ENCODE assay signal across 18 cellular contexts in the genomic region with DNA sequence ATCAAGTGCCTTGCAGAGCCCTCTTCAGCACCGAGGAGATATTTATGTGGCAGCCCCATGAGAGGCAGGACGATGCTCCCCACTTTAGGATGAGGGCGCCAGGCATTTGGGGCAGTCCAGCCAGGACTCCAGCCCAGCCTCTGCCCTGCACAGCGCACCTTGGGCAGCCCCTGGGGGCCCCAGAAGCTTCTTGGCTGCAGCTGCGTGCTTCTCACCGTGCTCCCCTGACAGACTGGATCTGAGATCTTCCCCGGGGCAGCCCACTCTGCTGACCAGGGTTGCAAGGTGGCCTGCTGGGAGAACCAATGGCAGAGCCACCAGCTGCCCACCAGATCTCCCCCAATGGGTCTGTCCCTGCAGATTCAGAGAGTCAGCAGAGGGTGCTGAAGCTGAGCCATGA.
"Had no signal": no experiment of that assay in that cellular context is flagged by ENCODE, and none has a peak within 500 bp of the region (broad histone marks: within the 10 kb centered on the region; RNA-seq: fewer than 3 reads in every experiment).

No MANE protein-coding gene starts in this region.

- ATAC-seq: heart right ventricle; naive thymus-derived CD8-positive, alpha-beta T cell; right lobe of liver; stimulated activated effector memory CD8-positive, alpha-beta T cell treated with anti-CD3 and anti-CD28 coated beads, Interleukin-12 subunit alpha, Interleukin-12 subunit beta, amount 100 ng/mL, for 72 hours; T-cell had no signal

- H3K27me3 Mint-ChIP-seq: activated naive CD4-positive, alpha-beta T cell treated with anti-CD3 and anti-CD28 coated beads, Interleukin-2, amount 50 U/mL, for 24 hours had no signal

- H3K36me3 ChIP-seq: ascending aorta, esophagus squamous epithelium, heart right ventricle, right lobe of liver, stomach had no signal

- H3K27me3 ChIP-seq: ascending aorta, right lobe of liver had no signal

- H3K27ac Mint-ChIP-seq: activated B cell treated with CpG ODN at 0.5 μM for 24 hours; activated naive CD4-positive, alpha-beta T cell treated with anti-CD3 and anti-CD28 coated beads, Interleukin-2, amount 50 U/mL, for 24 hours; activated T-helper 2 cell treated with anti-CD3 and anti-CD28 coated beads, Interferon-gamma antibody, Interleukin-2, Interleukin-4, amounts not matched to agents 10 μg/mL and 5 μg/mL and 100 μg/mL, durations not matched to agents 14 hours and 24 hours and 36 hours; immature natural killer cell; stimulated activated effector memory CD8-positive, alpha-beta T cell treated with anti-CD3 and anti-CD28 coated beads, Interleukin-12 subunit alpha, Interleukin-12 subunit beta, amount 100 ng/mL, for 72 hours; T-cell had no signal

- H3K4me3 ChIP-seq: ascending aorta, esophagus squamous epithelium, heart right ventricle, right lobe of liver, SK-N-MC, stomach had no signal

- H3K9me3 Mint-ChIP-seq: activated B cell treated with CpG ODN at 0.5 μM for 24 hours; activated naive CD4-positive, alpha-beta T cell treated with anti-CD3 and anti-CD28 coated beads, Interleukin-2, amount 50 U/mL, for 24 hours; naive thymus-derived CD8-positive, alpha-beta T cell; stimulated activated effector memory CD8-positive, alpha-beta T cell treated with anti-CD3 and anti-CD28 coated beads, Interleukin-12 subunit alpha, Interleukin-12 subunit beta, amount 100 ng/mL, for 72 hours had no signal

- H3K36me3 Mint-ChIP-seq: activated naive CD4-positive, alpha-beta T cell treated with anti-CD3 and anti-CD28 coated beads, Interleukin-2, amount 50 U/mL, for 24 hours; immature natural killer cell; naive thymus-derived CD8-positive, alpha-beta T cell; stimulated activated effector memory CD8-positive, alpha-beta T cell treated with anti-CD3 and anti-CD28 coated beads, Interleukin-12 subunit alpha, Interleukin-12 subunit beta, amount 100 ng/mL, for 72 hours; T-cell had no signal

- H3K4me1 ChIP-seq: ascending aorta, parathyroid adenoma had no signal

- H3K4me3 Mint-ChIP-seq: activated B cell treated with CpG ODN at 0.5 μM for 24 hours; activated naive CD4-positive, alpha-beta T cell treated with anti-CD3 and anti-CD28 coated beads, Interleukin-2, amount 50 U/mL, for 24 hours; immature natural killer cell; naive thymus-derived CD8-positive, alpha-beta T cell; stimulated activated effector memory CD8-positive, alpha-beta T cell treated with anti-CD3 and anti-CD28 coated beads, Interleukin-12 subunit alpha, Interleukin-12 subunit beta, amount 100 ng/mL, for 72 hours; T-cell had no signal

- FAIRE-seq: small intestine had no signal

- DNase-seq: effector CD8-positive, alpha-beta T cell; esophagus squamous epithelium; immature natural killer cell; small intestine; stimulated activated CD4-positive, alpha-beta T cell treated with anti-CD3 and anti-CD28 coated beads, Interleukin-15, amount 100 ng/mL, for 24 hours; stimulated activated CD4-positive, alpha-beta T cell treated with anti-CD3 and anti-CD28 coated beads, Interleukin-2, amount 100 ng/mL, for 48 hours; stomach had no signal

- H3K27ac ChIP-seq: ascending aorta, esophagus squamous epithelium, heart right ventricle, parathyroid adenoma, right lobe of liver, SK-N-MC, stomach had no signal
